21 cellular contexts compared by ENCODE assay signal in the genomic region with DNA sequence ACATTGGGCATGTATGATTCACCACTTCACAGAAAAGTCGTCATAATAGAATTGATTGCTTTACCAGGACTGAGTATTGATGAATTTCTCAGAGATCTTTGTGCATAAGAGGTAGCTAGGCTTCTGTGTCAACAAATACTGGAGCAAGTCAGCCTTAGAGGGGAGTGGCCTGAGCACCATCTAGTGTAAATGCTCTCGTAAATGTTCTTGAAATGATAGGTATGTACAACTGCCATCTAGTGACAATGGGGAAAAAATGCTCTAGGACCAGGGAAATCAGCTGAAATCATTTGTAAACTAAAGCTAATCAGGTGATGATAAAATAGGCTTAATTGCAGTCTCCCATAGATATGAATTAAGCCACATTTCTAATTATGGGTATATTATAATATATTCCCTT.
DNase-seq lines count a peak whose midpoint lies in the region; ATAC-seq, FAIRE-seq and TF ChIP-seq lines count a peak whose summit lies in the region.
"Had no signal": no experiment of that assay in that cellular context is flagged by ENCODE, and none has a peak within 500 bp of the region (broad histone marks: within the 10 kb centered on the region; RNA-seq: fewer than 3 reads in every experiment).

No MANE protein-coding gene starts in this region.

- no peaks in the 10 kb centered on the region for H3K4me1 ChIP-seq in breast epithelium
- H3K4me1 ChIP-seq in astrocyte (ENCODE audit: insufficient read depth, low read length): no peaks in the 10 kb centered on the region
- H3K4me1 ChIP-seq: esophagus squamous epithelium, prostate gland, tibial artery had no signal

- no peak overlapping the region for H3K4me2 ChIP-seq in astrocyte (ENCODE audit: low read length)

- H3K27ac Mint-ChIP-seq in MCF 10A (ENCODE audit: low read depth, unreplicated experiment) (no peak overlapping the region), astrocyte (ENCODE audit: unreplicated experiment) (no peak overlapping the region)
- H3K27ac Mint-ChIP-seq: activated CD8-positive, alpha-beta T cell treated with anti-CD3 and anti-CD28 coated beads for 36 hours had no signal

- H3K36me3 ChIP-seq in breast epithelium (no peaks in the 10 kb centered on the region), astrocyte (ENCODE audit: insufficient read depth, low read length) (no peaks in the 10 kb centered on the region)
- H3K36me3 ChIP-seq: esophagus squamous epithelium, prostate gland, tibial artery had no signal

- H3K4me3 Mint-ChIP-seq in MCF 10A (ENCODE audit: unreplicated experiment): no peak overlapping the region
- no peak overlapping the region for H3K4me3 Mint-ChIP-seq in astrocyte (ENCODE audit: unreplicated experiment)
- H3K4me3 Mint-ChIP-seq: activated CD8-positive, alpha-beta T cell treated with anti-CD3 and anti-CD28 coated beads for 36 hours had no signal

- CTCF ChIA-PET in MCF 10A (lab: Yijun Ruan, JAX): interaction anchor here (0.6 to 3.4 kb wide), 9 partner anchors 9 to 1829 kb away, joined by 3 to 24 read pairs (median 3); no protein-coding TSS in a partner anchor

- TF ChIP-seq POLR2A in breast epithelium (IDR thresholded peaks at IDR 0.05): no peak

- intact Hi-C loops in MCF 10A (cut with micrococcal nuclease): no loop called here
- intact Hi-C loops in breast epithelium (cut with DNase I; ENCODE audit: low total_unique reads): no loop called here

- TF ChIP-seq CTCF in MCF 10A (IDR thresholded peaks at IDR 0.05; ENCODE audit: unreplicated experiment): peak; percentile 12
- TF ChIP-seq CTCF in breast epithelium (IDR thresholded peaks at IDR 0.05): no peak
- no peak for TF ChIP-seq CTCF in astrocyte (IDR thresholded peaks at IDR 0.05; ENCODE audit: insufficient read depth, low read depth, low read length)

- H3K79me2 ChIP-seq in astrocyte (ENCODE audit: insufficient read depth, low read length): no peaks in the 10 kb centered on the region

- peak; percentile 86 for FAIRE-seq in astrocyte (lab: Jason Lieb, UNC)
- FAIRE-seq: G401.6, H54, TTC549 had no signal

- H3K9me3 ChIP-seq in breast epithelium (peaks cover 0 to 3% of the 10 kb centered on the region in 2 donors), astrocyte (ENCODE audit: insufficient read depth, low read depth, low read length) (no peaks in the 10 kb centered on the region)
- H3K9me3 ChIP-seq: esophagus squamous epithelium, prostate gland, tibial artery had no signal

- H3K9ac ChIP-seq in astrocyte (ENCODE audit: low read length): no peak overlapping the region

- H3K27me3 Mint-ChIP-seq in MCF 10A (ENCODE audit: insufficient read depth, unreplicated experiment) (no peaks in the 10 kb centered on the region), astrocyte (ENCODE audit: low read depth, unreplicated experiment) (no peaks in the 10 kb centered on the region)
- H3K27me3 Mint-ChIP-seq: activated CD8-positive, alpha-beta T cell treated with anti-CD3 and anti-CD28 coated beads for 36 hours had no signal

- H3K4me3 ChIP-seq in breast epithelium (no peak overlapping the region), astrocyte (ENCODE audit: insufficient read depth, low read depth, low read length) (no peak overlapping the region)
- H3K4me3 ChIP-seq: esophagus squamous epithelium, prostate gland, SK-N-MC, tibial artery had no signal

- H3K4me1 Mint-ChIP-seq in MCF 10A (ENCODE audit: insufficient read depth, unreplicated experiment) (no peaks in the 10 kb centered on the region), astrocyte (ENCODE audit: low read depth, unreplicated experiment) (no peaks in the 10 kb centered on the region)

- H2AFZ ChIP-seq in astrocyte (ENCODE audit: low read depth, low read length): no peak overlapping the region

- H3K9me3 Mint-ChIP-seq in MCF 10A (ENCODE audit: unreplicated experiment) (peaks cover 6% of the 10 kb centered on the region), astrocyte (ENCODE audit: unreplicated experiment) (no peaks in the 10 kb centered on the region)
- H3K9me3 Mint-ChIP-seq: activated CD8-positive, alpha-beta T cell treated with anti-CD3 and anti-CD28 coated beads for 36 hours had no signal

- ATAC-seq in GM21786 (IDR thresholded peaks at IDR 0.05; ENCODE audit: unreplicated experiment): no peak
- ATAC-seq: activated CD8-positive, alpha-beta T cell treated with anti-CD3 and anti-CD28 coated beads for 36 hours; left lobe of liver had no signal

- H4K20me1 ChIP-seq in astrocyte (ENCODE audit: insufficient read depth, low read length): no peaks in the 10 kb centered on the region

- no peak overlapping the region for H3K27ac ChIP-seq in breast epithelium
- no peak overlapping the region for H3K27ac ChIP-seq in astrocyte (ENCODE audit: low read depth, low read length)
- H3K27ac ChIP-seq: esophagus squamous epithelium, prostate gland, SK-N-MC, tibial artery had no signal

- DNase-seq in MCF 10A (ENCODE audit: unreplicated experiment) (peak; percentile 30), breast epithelium (ENCODE audit: low spot score in 2 of 2) (no peak), NCI-H1436 treated with DMSO at 0.1 percent for 48 hours (lab: John Stamatoyannopoulos, UW) (peak; percentile 34), astrocyte (ENCODE audit: low read depth) (no peak), GF-D8 (lab: John Stamatoyannopoulos, UW) (no peak), COLO829 (ENCODE audit: low spot score) (no peak), CD1c-positive myeloid dendritic cell (ENCODE audit: extremely low spot score) (no peak)
- DNase-seq: activated CD8-positive, alpha-beta T cell treated with anti-CD3 and anti-CD28 coated beads for 36 hours; activated effector memory CD4-positive, alpha-beta T cell treated with Interleukin-2 at 50 U/mL for 16 hours; dermis blood vessel endothelial cell; esophagus squamous epithelium; KG1; NCI-H524 treated with DMSO at 0.1 percent for 48 hours; tibial artery had no signal

- POLR2A ChIA-PET in MCF 10A (lab: Yijun Ruan, JAX): no interaction called here

- no TSS peak for BruUV-seq in MCF 10A (replicated peaks; lab: Mats Ljungman, UMichigan)

- H3K36me3 Mint-ChIP-seq in MCF 10A (ENCODE audit: insufficient read depth, unreplicated experiment) (no peaks in the 10 kb centered on the region), astrocyte (ENCODE audit: low read depth, unreplicated experiment) (no peaks in the 10 kb centered on the region)

- H3K27me3 ChIP-seq in breast epithelium (peaks cover 0 to 4% of the 10 kb centered on the region in 2 donors), astrocyte (ENCODE audit: insufficient read depth, low read length) (no peaks in the 10 kb centered on the region)
- H3K27me3 ChIP-seq: esophagus squamous epithelium, tibial artery had no signal

Comparison
In these comparisons a context has a peak if more than half of its experiments do, and no peak if none do; other contexts are left out.
1. DNase-seq: peak in MCF 10A (single experiment) and NCI-H1436 treated with DMSO at 0.1 percent for 48 hours (single experiment); none in breast epithelium (0 of 2), astrocyte (single experiment), GF-D8 (single experiment), COLO829 (single experiment) and CD1c-positive myeloid dendritic cell (single experiment).